8 cellular contexts compared by ENCODE assay signal in genomic region chr12:105330283-105330937, GRCh38. TPM values are rescaled to one million over a fixed set of nuclear protein-coding genes. Genes with fewer than 3 reads are reported as not detected.
A peak's percentile ranks its signal among the peaks of the same experiment; 100 is the strongest.
DNase-seq lines count a peak whose midpoint lies in the region; ATAC-seq lines count a peak whose summit lies in the region.

Gene C12orf75 (plus strand): TSS chr12:105330691. CDS start chr12:105330892, 201 bp downstream.

- POLR2A ChIA-PET in CD8-positive, alpha-beta memory T cell (lab: Charles Lee) = interaction anchor here (0.6 to 1.4 kb wide), 6 partner anchors 11 to 98 kb away, joined by 3 to 6 read pairs (median 3); partner anchors contain the start of gene APPL2

- H3K4me1 Mint-ChIP-seq in CD8-positive, alpha-beta memory T cell = peaks cover 74 to 89% (median 88%) of the 10 kb centered on the region in 3 donors
- peaks cover 25% of the 10 kb centered on the region for H3K4me1 Mint-ChIP-seq in memory B cell

- H3K9me3 ChIP-seq in CD8-positive, alpha-beta memory T cell (ENCODE audit: low read length) = no peaks in the 10 kb centered on the region
- no peaks in the 10 kb centered on the region for H3K9me3 ChIP-seq in effector memory CD4-positive, alpha-beta T cell (ENCODE audit: control insufficient read depth, low read length)

- H3K36me3 Mint-ChIP-seq in CD8-positive, alpha-beta memory T cell = peaks cover 0 to 6% (median 0%) of the 10 kb centered on the region in 3 donors
- H3K36me3 Mint-ChIP-seq in memory B cell = no peaks in the 10 kb centered on the region

- peak within 1 kb of the TSS; percentile 83 to 93 (median 91) for H3K4me3 Mint-ChIP-seq in CD8-positive, alpha-beta memory T cell
- peak within 1 kb of the TSS; percentile 83 for H3K4me3 Mint-ChIP-seq in memory B cell

- H3K27me3 Mint-ChIP-seq in CD8-positive, alpha-beta memory T cell = no peaks in the 10 kb centered on the region
- no peaks in the 10 kb centered on the region for H3K27me3 Mint-ChIP-seq in memory B cell

- H3K27me3 ChIP-seq in CD8-positive, alpha-beta memory T cell (ENCODE audit: insufficient read depth, low read length, poor library complexity, severe bottlenecking) = no peaks in the 10 kb centered on the region
- H3K27me3 ChIP-seq in effector memory CD4-positive, alpha-beta T cell (replicated peaks; ENCODE audit: control insufficient read depth, insufficient read depth, low read length, poor library complexity, severe bottlenecking) = no peaks in the 10 kb centered on the region

- H3K9me3 Mint-ChIP-seq in CD8-positive, alpha-beta memory T cell = no peaks in the 10 kb centered on the region
- no peaks in the 10 kb centered on the region for H3K9me3 Mint-ChIP-seq in memory B cell

- ATAC-seq in GM19463 (IDR thresholded peaks at IDR 0.05; ENCODE audit: unreplicated experiment) = peak; percentile 81
- ATAC-seq in HG03575 (IDR thresholded peaks at IDR 0.05; ENCODE audit: extremely low read depth, insufficient number of reproducible peaks, low FRiP score, unreplicated experiment) = peak; percentile 44
- peak; percentile 89 for ATAC-seq in memory B cell (ENCODE audit: low read depth)

- peak; percentile 80 to 93 (median 87) for DNase-seq in CD8-positive, alpha-beta memory T cell
- DNase-seq in NCI-H82 treated with DMSO at 0.1 percent for 48 hours (lab: John Stamatoyannopoulos, UW; ENCODE audit: unreplicated experiment) = peak; percentile 54
- DNase-seq in activated CD8-positive, alpha-beta memory T cell treated with anti-CD3 and anti-CD28 coated beads for 1 hour (ENCODE audit: extremely low read depth in 1 of 2, low read depth in 1 of 2) = peak; percentile 60 to 73
- DNase-seq in effector memory CD4-positive, alpha-beta T cell = peak; percentile 72 to 83 (median 80)
- DNase-seq in memory B cell (ENCODE audit: low spot score in 2 of 2) = peak; percentile 74 to 77
- DNase-seq in stimulated activated CD8-positive, alpha-beta memory T cell treated with anti-CD3 and anti-CD28 coated beads, Interleukin-12 subunit alpha, Interleukin-12 subunit beta, amount 100 ng/mL, for 24 hours (ENCODE audit: extremely low read depth) = peak; percentile 72

- H3K4me1 ChIP-seq in CD8-positive, alpha-beta memory T cell (ENCODE audit: insufficient read depth, low read length) = peaks cover 47% of the 10 kb centered on the region
- H3K4me1 ChIP-seq in effector memory CD4-positive, alpha-beta T cell (ENCODE audit: control insufficient read depth, insufficient read depth, low read length, poor library complexity, severe bottlenecking) = peaks cover 16% of the 10 kb centered on the region

- H3K27ac ChIP-seq in CD8-positive, alpha-beta memory T cell (ENCODE audit: low read depth, low read length) = peak within 1 kb of the TSS; percentile 62
- H3K27ac ChIP-seq in effector memory CD4-positive, alpha-beta T cell (ENCODE audit: insufficient read depth, low read length, poor library complexity, severe bottlenecking) = peak within 1 kb of the TSS; percentile 51

- peak within 1 kb of the TSS; percentile 88 to 98 (median 95) for H3K27ac Mint-ChIP-seq in CD8-positive, alpha-beta memory T cell
- peak within 1 kb of the TSS; percentile 92 for H3K27ac Mint-ChIP-seq in memory B cell

- CTCF ChIA-PET in CD8-positive, alpha-beta memory T cell (lab: Charles Lee) = interaction anchor here (0.6 to 4.4 kb wide), 4 partner anchors 11 to 1014 kb away, joined by 3 to 28 read pairs (median 5); no protein-coding TSS in a partner anchor

- no peaks in the 10 kb centered on the region for H3K36me3 ChIP-seq in CD8-positive, alpha-beta memory T cell (ENCODE audit: insufficient read depth, low read length)
- no peaks in the 10 kb centered on the region for H3K36me3 ChIP-seq in effector memory CD4-positive, alpha-beta T cell (ENCODE audit: control insufficient read depth, insufficient read depth, low read length)

- peak within 1 kb of the TSS; percentile 34 for H3K4me3 ChIP-seq in CD8-positive, alpha-beta memory T cell (ENCODE audit: low read length)
- H3K4me3 ChIP-seq in effector memory CD4-positive, alpha-beta T cell (ENCODE audit: insufficient read depth, low read depth, low read length, poor library complexity, severe bottlenecking) = peak within 1 kb of the TSS; percentile 65

RNA-seq across cellular contexts. Expression of gene C12orf75, which starts in this region (rescaled TPM):
- 10 to 100 TPM; 52.9 to 62.8 TPM for total RNA-seq in CD8-positive, alpha-beta memory T cell
- polyA plus RNA-seq in CD8-positive, alpha-beta memory T cell = 181 TPM

Comparison
In these comparisons a context has a peak if more than half of its experiments do, and no peak if none do; other contexts are left out.
1. Peak in every context shown above with its lines: DNase-seq, ATAC-seq, H3K4me3 ChIP-seq and H3K27ac ChIP-seq.